In the genomic region with DNA sequence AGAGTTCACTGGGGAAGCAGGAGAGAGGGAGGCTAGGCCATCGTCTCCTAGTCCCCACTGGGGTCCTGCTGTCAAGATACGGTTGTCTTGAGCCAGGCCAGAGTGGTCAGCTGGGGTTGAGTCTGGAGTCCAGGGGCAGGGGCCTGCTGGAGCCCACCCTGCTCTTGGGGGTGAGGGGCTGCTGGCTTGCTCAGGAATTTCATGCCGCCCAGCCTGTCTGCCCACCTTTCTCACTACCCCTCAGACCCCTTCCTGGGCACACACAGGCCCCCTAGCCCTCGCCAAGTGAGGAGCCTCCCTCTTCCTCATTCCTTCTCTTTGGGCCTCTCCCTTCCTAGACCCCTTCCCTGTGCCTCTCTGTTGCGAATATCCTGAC, we compare ENCODE assay signal across 11 cellular contexts. TPM values are rescaled to one million over a fixed set of nuclear protein-coding genes. Genes with fewer than 3 reads are reported as not detected.
DNase-seq lines count a peak whose midpoint lies in the region; ATAC-seq and TF ChIP-seq lines count a peak whose summit lies in the region.
"Had no signal": no experiment of that assay in that cellular context is flagged by ENCODE, and none has a peak within 500 bp of the region (broad histone marks: within the 10 kb centered on the region; RNA-seq: fewer than 3 reads in every experiment).

No MANE protein-coding gene starts in this region.

- no peaks in the 10 kb centered on the region for H3F3A ChIP-seq in neural cell (ENCODE audit: insufficient read depth, low read length, poor library complexity, severe bottlenecking)

- peaks cover 52% of the 10 kb centered on the region for H3K79me2 ChIP-seq in neural cell (replicated peaks; ENCODE audit: insufficient read depth, low read length)

- DNase-seq in MG63 (no peak), colonic mucosa (no peak), amygdala (lab: John Stamatoyannopoulos, UW) (no peak), NCI-H2029 (lab: John Stamatoyannopoulos, UW) (no peak), T1000 (lab: John Stamatoyannopoulos, UW) (no peak)
- DNase-seq: activated gamma-delta T cell treated with Interleukin-2 at 50 U/mL for 16 hours had no signal

- intact Hi-C loops in colonic mucosa (cut with DNase I), result no loop called here

- peak overlapping the region; percentile 99 for H3K27ac ChIP-seq in C4-2B
- H3K27ac ChIP-seq in colonic mucosa, result no peak overlapping the region
- H3K27ac ChIP-seq in neural cell (ENCODE audit: low read length), result no peak overlapping the region

- TF ChIP-seq EP300 in neural cell (conservative IDR thresholded peaks at IDR 0.05; ENCODE audit: poor library complexity, severe bottlenecking), result no peak

- no peak for TF ChIP-seq RAD21 in neural cell (conservative IDR thresholded peaks at IDR 0.05)

- peak overlapping the region; percentile 72 for H3K4me2 ChIP-seq in neural cell (ENCODE audit: low read length)

- peaks cover 55% of the 10 kb centered on the region for H3K4me1 ChIP-seq in colonic mucosa

- H4K20me1 ChIP-seq in neural cell (ENCODE audit: insufficient read depth), result peaks cover 7% of the 10 kb centered on the region

- ATAC-seq in GM21786 (IDR thresholded peaks at IDR 0.05; ENCODE audit: unreplicated experiment), result no peak
- ATAC-seq: sciatic nerve had no signal

- H3K9me3 ChIP-seq in MG63 (no peaks in the 10 kb centered on the region), colonic mucosa (no peaks in the 10 kb centered on the region), neural cell (ENCODE audit: low read length) (no peaks in the 10 kb centered on the region)

- peak overlapping the region; percentile 91 for H3K4me3 ChIP-seq in MG63
- H3K4me3 ChIP-seq in colonic mucosa, result peak overlapping the region; percentile 69
- peak overlapping the region; percentile 85 for H3K4me3 ChIP-seq in neural cell (ENCODE audit: low read length)

- H3K36me3 ChIP-seq in MG63, result peaks cover 79% of the 10 kb centered on the region
- no peaks in the 10 kb centered on the region for H3K36me3 ChIP-seq in colonic mucosa
- H3K36me3 ChIP-seq in neural cell (ENCODE audit: insufficient read depth, low read length), result no peaks in the 10 kb centered on the region

- TF ChIP-seq CTCF in C4-2B (conservative IDR thresholded peaks at IDR 0.05) (no peak), colonic mucosa (IDR thresholded peaks at IDR 0.05) (no peak), neural cell (IDR thresholded peaks at IDR 0.05; ENCODE audit: poor library complexity, severe bottlenecking) (no peak)

- no peak overlapping the region for H2AFZ ChIP-seq in neural cell (ENCODE audit: low read depth, low read length)

- no peaks in the 10 kb centered on the region for H3K27me3 ChIP-seq in MG63
- no peaks in the 10 kb centered on the region for H3K27me3 ChIP-seq in colonic mucosa
- no peaks in the 10 kb centered on the region for H3K27me3 ChIP-seq in neural cell (ENCODE audit: insufficient read depth, low read depth, low read length)

- no peaks in the 10 kb centered on the region for H3K9me2 ChIP-seq in neural cell (ENCODE audit: insufficient read depth, low read length)

- H3K9ac ChIP-seq in colonic mucosa (ENCODE audit: low read depth in 2 of 2, low read length in 2 of 2) (peak overlapping the region; percentile 74 to 84), neural cell (ENCODE audit: low read length) (peak overlapping the region; percentile 82)

TF ChIP-seq in neural cell, 6 proteins besides CTCF, POLR2A, EP300 and RAD21:
- TF ChIP-seq, protein P1, sequence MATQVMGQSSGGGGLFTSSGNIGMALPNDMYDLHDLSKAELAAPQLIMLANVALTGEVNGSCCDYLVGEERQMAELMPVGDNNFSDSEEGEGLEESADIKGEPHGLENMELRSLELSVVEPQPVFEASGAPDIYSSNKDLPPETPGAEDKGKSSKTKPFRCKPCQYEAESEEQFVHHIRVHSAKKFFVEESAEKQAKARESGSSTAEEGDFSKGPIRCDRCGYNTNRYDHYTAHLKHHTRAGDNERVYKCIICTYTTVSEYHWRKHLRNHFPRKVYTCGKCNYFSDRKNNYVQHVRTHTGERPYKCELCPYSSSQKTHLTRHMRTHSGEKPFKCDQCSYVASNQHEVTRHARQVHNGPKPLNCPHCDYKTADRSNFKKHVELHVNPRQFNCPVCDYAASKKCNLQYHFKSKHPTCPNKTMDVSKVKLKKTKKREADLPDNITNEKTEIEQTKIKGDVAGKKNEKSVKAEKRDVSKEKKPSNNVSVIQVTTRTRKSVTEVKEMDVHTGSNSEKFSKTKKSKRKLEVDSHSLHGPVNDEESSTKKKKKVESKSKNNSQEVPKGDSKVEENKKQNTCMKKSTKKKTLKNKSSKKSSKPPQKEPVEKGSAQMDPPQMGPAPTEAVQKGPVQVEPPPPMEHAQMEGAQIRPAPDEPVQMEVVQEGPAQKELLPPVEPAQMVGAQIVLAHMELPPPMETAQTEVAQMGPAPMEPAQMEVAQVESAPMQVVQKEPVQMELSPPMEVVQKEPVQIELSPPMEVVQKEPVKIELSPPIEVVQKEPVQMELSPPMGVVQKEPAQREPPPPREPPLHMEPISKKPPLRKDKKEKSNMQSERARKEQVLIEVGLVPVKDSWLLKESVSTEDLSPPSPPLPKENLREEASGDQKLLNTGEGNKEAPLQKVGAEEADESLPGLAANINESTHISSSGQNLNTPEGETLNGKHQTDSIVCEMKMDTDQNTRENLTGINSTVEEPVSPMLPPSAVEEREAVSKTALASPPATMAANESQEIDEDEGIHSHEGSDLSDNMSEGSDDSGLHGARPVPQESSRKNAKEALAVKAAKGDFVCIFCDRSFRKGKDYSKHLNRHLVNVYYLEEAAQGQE (IDR thresholded peaks at IDR 0.05; ENCODE audit: borderline replicate concordance), result no peak
- TF ChIP-seq TAF1 (IDR thresholded peaks at IDR 0.05; ENCODE audit: low read depth) (no peak), EZH2 (IDR thresholded peaks at IDR 0.05; ENCODE audit: borderline replicate concordance, insufficient read depth, low read length, poor library complexity, severe bottlenecking) (no peak), SMC3 (conservative IDR thresholded peaks at IDR 0.05; ENCODE audit: poor library complexity) (no peak), POLR2AphosphoS5 (IDR thresholded peaks at IDR 0.05) (no peak), MXI1 (conservative IDR thresholded peaks at IDR 0.05; ENCODE audit: poor library complexity, severe bottlenecking) (no peak)

RNA-seq across cellular contexts. Expression of gene TRAF7, which starts 1.3 kb away (rescaled TPM):
- total RNA-seq in MG63 (2014; rRNA removed; shearing (Covaris generic); ENCODE audit: low replicate concordance), result 68.0 and 111 TPM in 2 replicates
- 100 to 1,000 TPM; 102 to 131 TPM for total RNA-seq in colonic mucosa
- polyA plus RNA-seq in neural cell, result 30.9 and 42.5 TPM in 2 replicates
- 38.0 and 46.0 TPM in 2 replicates for polyA minus RNA-seq in neural cell

RNA-seq across cellular contexts. Expression of gene RAB26, which starts 8.4 kb away (rescaled TPM):
- total RNA-seq in MG63 (2014; rRNA removed; shearing (Covaris generic); ENCODE audit: low replicate concordance), result not detected in 2 replicates
- 10 to 100 TPM; 18.2 to 24.5 TPM for total RNA-seq in colonic mucosa
- polyA plus RNA-seq in neural cell, result 2.7 and 4.9 TPM in 2 replicates
- 0.58 and 0.97 TPM in 2 replicates for polyA minus RNA-seq in neural cell

RNA-seq across cellular contexts. Expression of gene PKD1, which starts 21.1 kb away (rescaled TPM):
- 60.2 and 106 TPM in 2 replicates for total RNA-seq in MG63 (2014; rRNA removed; shearing (Covaris generic); ENCODE audit: low replicate concordance)
- total RNA-seq in colonic mucosa, result 10 to 100 TPM; 48.2 to 83.5 TPM
- 176 and 232 TPM in 2 replicates for polyA plus RNA-seq in neural cell
- 100 and 130 TPM in 2 replicates for polyA minus RNA-seq in neural cell

RNA-seq across cellular contexts. Expression of gene CASKIN1, which starts 39.6 kb away (rescaled TPM):
- 0.02 and 1.0 TPM in 2 replicates for total RNA-seq in MG63 (2014; rRNA removed; shearing (Covaris generic); ENCODE audit: low replicate concordance)
- under 1 TPM; 0.07 to 0.27 TPM for total RNA-seq in colonic mucosa
- 10.3 and 12.3 TPM in 2 replicates for polyA plus RNA-seq in neural cell
- 16.8 and 31.2 TPM in 2 replicates for polyA minus RNA-seq in neural cell
- total RNA-seq: M059J had no signal

RNA-seq across cellular contexts. Expression of gene MLST8, which starts 48.4 kb away (rescaled TPM):
- 29.0 and 42.6 TPM in 2 replicates for total RNA-seq in MG63 (2014; rRNA removed; shearing (Covaris generic); ENCODE audit: low replicate concordance)
- total RNA-seq in colonic mucosa, result 10 to 100 TPM; 26.5 to 53.5 TPM
- 13.5 and 34.2 TPM in 2 replicates for polyA plus RNA-seq in neural cell
- polyA minus RNA-seq in neural cell, result 12.4 and 17.6 TPM in 2 replicates

Comparison
In these comparisons a context has a peak if more than half of its experiments do, and no peak if none do; other contexts are left out.
1. RNA of gene RAB26, which starts 8.4 kb away (total RNA-seq): 18.2 to 24.5 TPM in colonic mucosa; not detected in MG63; every median in the first group is over 10 times any median in the second.
2. Peak in every context shown above with its lines, with median percentiles within 50 percentile points of each other: H3K4me3 ChIP-seq.